12 cellular contexts compared by ENCODE assay signal in genomic region chr2:49044680-49045079, GRCh38.
A peak's percentile ranks its signal among the peaks of the same experiment; 100 is the strongest.
DNase-seq lines count a peak whose midpoint lies in the region; ATAC-seq and TF ChIP-seq lines count a peak whose summit lies in the region.
"Had no signal": no experiment of that assay in that cellular context is flagged by ENCODE, and none has a peak within 500 bp of the region (broad histone marks: within the 10 kb centered on the region; RNA-seq: fewer than 3 reads in every experiment).

No MANE protein-coding gene starts in this region.

- H3K27ac ChIP-seq in neural cell (ENCODE audit: low read length): peak overlapping the region; percentile 82
- no peak overlapping the region for H3K27ac ChIP-seq in CD8-positive, alpha-beta T cell (ENCODE audit: low read depth, low read length)
- H3K27ac ChIP-seq: neutrophil had no signal

- no peaks in the 10 kb centered on the region for H3K79me2 ChIP-seq in neural cell (replicated peaks; ENCODE audit: insufficient read depth, low read length)

- no peaks in the 10 kb centered on the region for H3K9me3 Mint-ChIP-seq in CD8-positive, alpha-beta T cell

- no peaks in the 10 kb centered on the region for H4K20me1 ChIP-seq in neural cell (ENCODE audit: insufficient read depth)

- H3K36me3 ChIP-seq in neural cell (ENCODE audit: insufficient read depth, low read length): no peaks in the 10 kb centered on the region
- H3K36me3 ChIP-seq in CD8-positive, alpha-beta T cell (ENCODE audit: insufficient read depth, low read length): no peaks in the 10 kb centered on the region
- H3K36me3 ChIP-seq: neutrophil had no signal

- H3K27me3 ChIP-seq in neural cell (ENCODE audit: insufficient read depth, low read depth, low read length): no peaks in the 10 kb centered on the region
- H3K27me3 ChIP-seq in CD8-positive, alpha-beta T cell (ENCODE audit: insufficient read depth, low read length): no peaks in the 10 kb centered on the region
- H3K27me3 ChIP-seq: neutrophil had no signal

- intact Hi-C loops in CD8-positive, alpha-beta T cell (cut with DNase I, micrococcal nuclease): no loop called here

- peak; percentile 64 for TF ChIP-seq RAD21 in neural cell (conservative IDR thresholded peaks at IDR 0.05)

- no peak overlapping the region for H3K4me3 ChIP-seq in GM12875 (ENCODE audit: low read depth, low read length)
- no peak overlapping the region for H3K4me3 ChIP-seq in neural cell (ENCODE audit: low read length)
- no peak overlapping the region for H3K4me3 ChIP-seq in CD8-positive, alpha-beta T cell (ENCODE audit: low read depth, low read length)

- H3K36me3 Mint-ChIP-seq in CD8-positive, alpha-beta T cell: no peaks in the 10 kb centered on the region

- H3K4me2 ChIP-seq in neural cell (ENCODE audit: low read length): peak overlapping the region; percentile 30

- H3K9ac ChIP-seq in neural cell (ENCODE audit: low read length): peak overlapping the region; percentile 30

- DNase-seq in NCI-H1417 treated with DMSO at 0.1 percent for 48 hours (lab: John Stamatoyannopoulos, UW) (peak; percentile 67), cerebellar cortex (ENCODE audit: low spot score) (peak; percentile 9), ureter (ENCODE audit: low spot score) (no peak)
- no peak for DNase-seq in stimulated activated CD4-positive, alpha-beta T cell treated with anti-CD3 and anti-CD28 coated beads, Interleukin-1b, Interleukin-23, amount 100 ng/mL, for 48 hours
- DNase-seq in CD8-positive, alpha-beta T cell: no peak
- DNase-seq: activated gamma-delta T cell, dermis blood vessel endothelial cell, IMR-90 had no signal

- POLR2A ChIA-PET in CD8-positive, alpha-beta T cell (lab: Charles Lee): no interaction called here

- no peak overlapping the region for H3K27ac Mint-ChIP-seq in CD8-positive, alpha-beta T cell

- H3K9me3 ChIP-seq in neural cell (ENCODE audit: low read length): no peaks in the 10 kb centered on the region
- no peaks in the 10 kb centered on the region for H3K9me3 ChIP-seq in CD8-positive, alpha-beta T cell (ENCODE audit: low read length)
- H3K9me3 ChIP-seq: neutrophil had no signal

- no peak for ATAC-seq in HG03342 (IDR thresholded peaks at IDR 0.05; ENCODE audit: unreplicated experiment)
- ATAC-seq in CD8-positive, alpha-beta T cell: no peak

- TF ChIP-seq EP300 in neural cell (conservative IDR thresholded peaks at IDR 0.05; ENCODE audit: poor library complexity, severe bottlenecking): no peak

- no peaks in the 10 kb centered on the region for H3K4me1 ChIP-seq in CD8-positive, alpha-beta T cell (ENCODE audit: insufficient read depth, low read length)

- H3K4me3 Mint-ChIP-seq in CD8-positive, alpha-beta T cell: no peak overlapping the region

- no peaks in the 10 kb centered on the region for H3K9me2 ChIP-seq in neural cell (ENCODE audit: insufficient read depth, low read length)

- H3K27me3 Mint-ChIP-seq in CD8-positive, alpha-beta T cell (ENCODE audit: low read depth): no peaks in the 10 kb centered on the region

- TF ChIP-seq CTCF in GM12875 (IDR thresholded peaks at IDR 0.05; ENCODE audit: borderline replicate concordance, insufficient read depth, low read depth, low read length) (peak; percentile 11; the same call in 1 of the 2 replicates), neural cell (IDR thresholded peaks at IDR 0.05; ENCODE audit: poor library complexity, severe bottlenecking) (peak; percentile 60)
- TF ChIP-seq CTCF in CD8-positive, alpha-beta T cell (IDR thresholded peaks at IDR 0.05): no peak

- H3F3A ChIP-seq in neural cell (ENCODE audit: insufficient read depth, low read length, poor library complexity, severe bottlenecking): peaks cover 10% of the 10 kb centered on the region

- no peaks in the 10 kb centered on the region for H3K4me1 Mint-ChIP-seq in CD8-positive, alpha-beta T cell (ENCODE audit: low read depth)

- H2AFZ ChIP-seq in neural cell (ENCODE audit: low read depth, low read length): peak overlapping the region; percentile 1

- CTCF ChIA-PET in CD8-positive, alpha-beta T cell (lab: Charles Lee): no interaction called here

TF ChIP-seq in neural cell, 6 proteins besides CTCF, POLR2A, EP300 and RAD21:
- TF ChIP-seq TAF1 (IDR thresholded peaks at IDR 0.05; ENCODE audit: low read depth) (no peak), POLR2AphosphoS5 (IDR thresholded peaks at IDR 0.05) (no peak), REST (IDR thresholded peaks at IDR 0.05; ENCODE audit: borderline replicate concordance) (no peak), SMC3 (conservative IDR thresholded peaks at IDR 0.05; ENCODE audit: poor library complexity) (peak; percentile 63)

Comparison
In these comparisons a context has a peak if more than half of its experiments do, and no peak if none do; other contexts are left out.
1. DNase-seq: peak in NCI-H1417 treated with DMSO at 0.1 percent for 48 hours (single experiment) and cerebellar cortex (single experiment); none in stimulated activated CD4-positive, alpha-beta T cell treated with anti-CD3 and anti-CD28 coated beads, Interleukin-1b, Interleukin-23, amount 100 ng/mL, for 48 hours (single experiment), ureter (single experiment) and CD8-positive, alpha-beta T cell (0 of 7).